ENCODE assay signal across 20 cellular contexts in genomic region chr16:80775450-80775849, GRCh38. TPM values are rescaled to one million over a fixed set of nuclear protein-coding genes. Genes with fewer than 3 reads are reported as not detected.
DNase-seq lines count a peak whose midpoint lies in the region; ATAC-seq, FAIRE-seq and TF ChIP-seq lines count a peak whose summit lies in the region.
"Had no signal": no experiment of that assay in that cellular context is flagged by ENCODE, and none has a peak within 500 bp of the region (broad histone marks: within the 10 kb centered on the region; RNA-seq: fewer than 3 reads in every experiment).

No MANE protein-coding gene starts in this region.

- no peaks in the 10 kb centered on the region for H3K4me1 ChIP-seq in GM12878 (ENCODE audit: control insufficient read depth, insufficient read depth, low read length)
- H3K4me1 ChIP-seq: BLaER1, HAP-1 had no signal

- TF ChIP-seq CTCF in GM12878 (IDR thresholded peaks at IDR 0.05 in 2 of 3, conservative IDR thresholded peaks at IDR 0.05 in 1 of 3; ENCODE audit: control insufficient read depth in 2 of 3, extremely low read depth in 1 of 3, insufficient read depth in 1 of 3, low read depth in 3 of 3, low read length in 3 of 3) = no peak
- no peak for TF ChIP-seq CTCF in CD4-positive, alpha-beta T cell (IDR thresholded peaks at IDR 0.05)

- no peak overlapping the region for H3K4me3 Mint-ChIP-seq in CD4-positive, alpha-beta T cell
- H3K4me3 Mint-ChIP-seq: B cell; CD4-positive, CD25-positive, alpha-beta regulatory T cell; CD8-positive, alpha-beta memory T cell had no signal

- no peak overlapping the region for H2AFZ ChIP-seq in GM12878 (ENCODE audit: control insufficient read depth, low read depth, low read length)

- no peaks in the 10 kb centered on the region for H3K27me3 Mint-ChIP-seq in CD4-positive, alpha-beta T cell
- H3K27me3 Mint-ChIP-seq: B cell; CD4-positive, CD25-positive, alpha-beta regulatory T cell had no signal

- H3K36me3 Mint-ChIP-seq in CD4-positive, alpha-beta T cell (ENCODE audit: low read depth) = peaks cover 9% of the 10 kb centered on the region

- H3K27ac ChIP-seq in GM12878 (ENCODE audit: control insufficient read depth, insufficient read depth) = no peak overlapping the region
- H3K27ac ChIP-seq in CD4-positive, alpha-beta T cell (ENCODE audit: low read depth, low read length) = no peak overlapping the region
- H3K27ac ChIP-seq: BLaER1, C4-2B had no signal

- no peaks in the 10 kb centered on the region for H3K27me3 ChIP-seq in GM12878 (replicated peaks in 1 of 2; ENCODE audit: control insufficient read depth in 2 of 2, insufficient read depth in 2 of 2, low read length in 1 of 2)
- no peaks in the 10 kb centered on the region for H3K27me3 ChIP-seq in CD4-positive, alpha-beta T cell (ENCODE audit: control insufficient read depth, insufficient read depth, low read length)
- H3K27me3 ChIP-seq: BLaER1 had no signal

- whole genome bisulfite sequencing in GM12878 (ENCODE audit: insufficient coverage, insufficient replicate concordance, low lambda C conversion rate, missing lambda C conversion rate) = 96% methylated on average over 1 of the region's 1 CpG

- DNase-seq in GM12878 (ENCODE audit: low read depth, low spot score) = no peak
- no peak for DNase-seq in central memory CD4-positive, alpha-beta T cell
- DNase-seq in CD4-positive, alpha-beta T cell = no peak
- DNase-seq: CD4-positive, CD25-positive, alpha-beta regulatory T cell; CD8-positive, alpha-beta memory T cell; DMS 273 treated with DMSO at 0.1 percent for 48 hours; DMS79; EL; GF-D8; GOT3 had no signal

- H3K4me2 ChIP-seq in GM12878 (ENCODE audit: control insufficient read depth, insufficient read depth) = no peak overlapping the region
- H3K4me2 ChIP-seq: BLaER1 had no signal

- CTCF ChIA-PET in GM12878 (lab: Yijun Ruan, JAX) = interaction anchor here (1.1 kb wide), 1 partner anchor 8 kb away, joined by 3 read pairs; no protein-coding TSS in a partner anchor
- CTCF ChIA-PET in CD4-positive, alpha-beta T cell (lab: Charles Lee) = no interaction called here

- H3K9ac ChIP-seq in GM12878 (ENCODE audit: control insufficient read depth, insufficient read depth, low read length) = no peak overlapping the region
- H3K9ac ChIP-seq: BLaER1 had no signal

- peaks cover 2% of the 10 kb centered on the region for H3K9me3 Mint-ChIP-seq in CD4-positive, alpha-beta T cell

- POLR2A ChIA-PET in GM12878 (lab: Charles Lee) = no interaction called here
- POLR2A ChIA-PET in CD4-positive, alpha-beta T cell (lab: Charles Lee) = no interaction called here

- no peak overlapping the region for H3K4me3 ChIP-seq in GM12878
- H3K4me3 ChIP-seq: BLaER1, HAP-1 had no signal

- RAD21 ChIA-PET in GM12878 (lab: Charles Lee; ENCODE audit: unreplicated experiment) = interaction anchor here (1.3 kb wide), 1 partner anchor 249 kb away, joined by 5 read pairs; no protein-coding TSS in a partner anchor

- H3K27ac Mint-ChIP-seq in CD4-positive, alpha-beta T cell = no peak overlapping the region
- H3K27ac Mint-ChIP-seq: B cell; CD4-positive, CD25-positive, alpha-beta regulatory T cell; CD8-positive, alpha-beta memory T cell had no signal

- ATAC-seq in GM12878 (no peak), HG02571 (IDR thresholded peaks at IDR 0.05; ENCODE audit: unreplicated experiment) (no peak)
- no peak for ATAC-seq in CD4-positive, alpha-beta T cell (ENCODE audit: poor library complexity)

- no peaks in the 10 kb centered on the region for H3K9me3 ChIP-seq in GM12878 (replicated peaks; ENCODE audit: control insufficient read depth, insufficient read depth, low read length)
- H3K9me3 ChIP-seq in CD4-positive, alpha-beta T cell (ENCODE audit: control insufficient read depth, low read length) = peaks cover 2% of the 10 kb centered on the region
- H3K9me3 ChIP-seq: HAP-1 had no signal

- no peaks in the 10 kb centered on the region for H3K79me2 ChIP-seq in GM12878 (ENCODE audit: control insufficient read depth, insufficient read depth, low read length)

- SMC1A ChIA-PET in GM12878 (lab: Charles Lee; ENCODE audit: uncharacterized antibody, unreplicated experiment) = no interaction called here

- no peaks in the 10 kb centered on the region for H4K20me1 ChIP-seq in GM12878 (ENCODE audit: control insufficient read depth, insufficient read depth)
- H4K20me1 ChIP-seq: BLaER1 had no signal

- no peak for TF ChIP-seq POLR2A in GM12878 (IDR thresholded peaks at IDR 0.05; ENCODE audit: low read depth, low read length)

- intact Hi-C loops in GM12878 (cut with micrococcal nuclease; ENCODE audit: unreplicated experiment) = no loop called here
- intact Hi-C loops in CD4-positive, alpha-beta T cell (cut with DNase I, micrococcal nuclease) = no loop called here

- no peaks in the 10 kb centered on the region for H3K36me3 ChIP-seq in GM12878 (ENCODE audit: control insufficient read depth in 2 of 2, insufficient read depth in 2 of 2, low read length in 1 of 2)
- H3K36me3 ChIP-seq: BLaER1, HAP-1 had no signal

- H3K4me1 Mint-ChIP-seq in CD4-positive, alpha-beta T cell (ENCODE audit: low read depth) = no peaks in the 10 kb centered on the region
- H3K4me1 Mint-ChIP-seq: B cell had no signal

- no TSS peak for BruUV-seq in GM12878 (replicated peaks; lab: Mats Ljungman, UMichigan)

- in situ Hi-C loops in GM12878 (cut with MboI) = no loop called here

- TF ChIP-seq RAD21 in GM12878 (IDR thresholded peaks at IDR 0.05; ENCODE audit: insufficient read depth, low read depth, low read length) = no peak

- FAIRE-seq in G401.6 (lab: Jason Lieb, UNC) (peak; percentile 30), GM12878 (lab: Jason Lieb, UNC) (no peak), islet of Langerhans (lab: Jason Lieb, UNC) (peak; percentile 79)
- FAIRE-seq: D721Med, GM12892, H54 had no signal

- no peak for TF ChIP-seq EP300 in GM12878 (IDR thresholded peaks at IDR 0.05; ENCODE audit: borderline replicate concordance in 1 of 2, control insufficient read depth in 1 of 2, low read depth in 2 of 2, low read length in 2 of 2)

TF ChIP-seq in GM12878, 131 proteins besides CTCF, POLR2A, EP300 and RAD21:
- no peak for TF ChIP-seq NFXL1 (IDR thresholded peaks at IDR 0.05; ENCODE audit: borderline replicate concordance)
- no peak for TF ChIP-seq RUNX3 (IDR thresholded peaks at IDR 0.05; ENCODE audit: low read length)
- TF ChIP-seq HDGF (IDR thresholded peaks at IDR 0.05) = no peak
- TF ChIP-seq POLR2AphosphoS2 (IDR thresholded peaks at IDR 0.05; ENCODE audit: low read depth, low read length) = no peak
- TF ChIP-seq ATF7 (IDR thresholded peaks at IDR 0.05; ENCODE audit: low read depth) = 0 out of 2 replicates have a peak, but pooled peaks have one; percentile 14
- TF ChIP-seq STAT3 (IDR thresholded peaks at IDR 0.05; ENCODE audit: low read depth, low read length) = no peak
- no peak for TF ChIP-seq TCF7 (IDR thresholded peaks at IDR 0.05; ENCODE audit: borderline replicate concordance)
- TF ChIP-seq SIN3A (IDR thresholded peaks at IDR 0.05; ENCODE audit: low read depth, low read length) = no peak
- TF ChIP-seq TCF3 (IDR thresholded peaks at IDR 0.05; ENCODE audit: borderline replicate concordance, insufficient read depth, low read depth, low read length) = no peak

RNA-seq across cellular contexts. Expression of gene CDYL2, which starts 28.9 kb away (rescaled TPM):
- 0.95 and 1.6 TPM in 2 replicates for total RNA-seq in GM12878 (2013; cell fraction: nucleolus; rRNA removed)
- total RNA-seq in GM12878 (2014; rRNA removed) (7.1 and 7.6 TPM in 2 replicates), GM12878 (2014; rRNA removed; fragmentation: Illumina TruSeq; extraction: Trizol) (7.3 and 8.4 TPM in 2 replicates), GM12878 (2021) (20.1 and 22.9 TPM in 2 replicates)
- 2.2 TPM for polyA plus RNA-seq in GM12878 (2011; ENCODE audit: low read depth)
- polyA plus RNA-seq in GM12878 (2011; rRNA removed) (0.24 and 0.27 TPM in 2 replicates), GM12878 (2014; fragmentation: Illumina TruSeq; extraction: Trizol) (7.1 and 7.8 TPM in 2 replicates), GM12878 (2014; fragmentation: Nextera tagmentation; extraction: Ambion mirVana) (1 to 10 TPM; 1.4 to 2.1 TPM), GM12878 (2014; rRNA removed) (3.4 and 3.8 TPM in 2 replicates), GM12878 (2016; fragmentation: Nextera tagmentation; extraction: Ambion mirVana) (1 to 10 TPM; 3.7 to 4.0 TPM)
- 0.17 and 0.43 TPM in 2 replicates for polyA plus RNA-seq in GM12878 (2011; cell fraction: cytosol; rRNA removed)
- polyA plus RNA-seq in GM12878 (2011; cell fraction: nucleus; rRNA removed) = 0.45 and 0.46 TPM in 2 replicates
- polyA plus RNA-seq in GM12878 (2012) = 1.5 and 3.3 TPM in 2 replicates
- polyA minus RNA-seq in GM12878 (2011; rRNA and poly(A)+ RNA removed) = 4.1 and 5.0 TPM in 2 replicates
- polyA minus RNA-seq in GM12878 (2011; cell fraction: cytosol; rRNA and poly(A)+ RNA removed) = 0.73 and 4.9 TPM in 2 replicates
- polyA minus RNA-seq in GM12878 (2011; cell fraction: nucleus; rRNA and poly(A)+ RNA removed) = 0.60 and 0.86 TPM in 2 replicates
- 10 to 100 TPM; 14.3 to 15.8 TPM for total RNA-seq in CD4-positive, alpha-beta T cell
